In the genomic region with DNA sequence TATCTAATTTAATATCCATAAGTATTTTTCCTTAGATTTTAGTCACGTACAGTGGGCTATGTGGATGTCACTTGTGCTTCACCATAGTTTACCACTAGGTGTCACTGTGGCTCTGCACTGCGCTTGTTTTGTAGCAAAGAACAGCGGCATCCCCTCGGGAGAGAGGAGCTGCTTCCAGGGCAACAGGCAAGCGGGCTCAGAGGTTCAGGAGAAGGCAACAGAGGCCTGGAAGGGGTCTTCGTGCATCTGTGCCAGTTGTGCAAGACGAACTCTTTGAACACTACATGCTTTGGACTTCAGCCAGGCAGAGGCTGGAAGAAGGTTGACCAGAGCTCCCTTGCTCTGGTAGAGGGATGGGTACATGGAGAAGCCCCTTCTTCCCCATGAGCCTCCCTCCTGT, we compare ENCODE assay signal across 8 cellular contexts. TPM values are rescaled to one million over a fixed set of nuclear protein-coding genes. Genes with fewer than 3 reads are reported as not detected.
DNase-seq lines count a peak whose midpoint lies in the region; ATAC-seq and TF ChIP-seq lines count a peak whose summit lies in the region.

No MANE protein-coding gene starts in this region.

- intact Hi-C loops in posterior vena cava (cut with DNase I), result loop anchor here (2.0 to 5.0 kb wide), 3 partner anchors 52 to 187 kb away; a partner anchor contains a TSS

- H3K4me3 ChIP-seq in AG04449 (ENCODE audit: low read depth, low read length), result no peak overlapping the region
- no peak overlapping the region for H3K4me3 ChIP-seq in NB4 (ENCODE audit: low read depth, low read length)

- DNase-seq in AG04449 (ENCODE audit: low read depth, low spot score) (no peak), NB4 (ENCODE audit: low read depth) (peak; percentile 86), glomerular visceral epithelial cell (ENCODE audit: extremely low spot score) (peak; percentile 80), posterior vena cava (ENCODE audit: low spot score) (peak; percentile 91)
- DNase-seq in activated naive CD4-positive, alpha-beta T cell treated with anti-CD3 and anti-CD28 coated beads, Interleukin-2, amount 10 ng/mL, durations not matched to agents 7 days and 5 days, result peak; percentile 82

- peaks cover 34% of the 10 kb centered on the region for H3K27me3 Mint-ChIP-seq in activated naive CD4-positive, alpha-beta T cell treated with anti-CD3 and anti-CD28 coated beads, Interleukin-2, amount 10 ng/mL, durations not matched to agents 7 days and 5 days

- ATAC-seq in GM18907 (IDR thresholded peaks at IDR 0.05; ENCODE audit: unreplicated experiment) (peak; percentile 60), SK-N-SH treated with all-trans-retinoic acid at 6 μM for 48 hours (peak; percentile 86), GM21390 (IDR thresholded peaks at IDR 0.05; ENCODE audit: unreplicated experiment) (no peak)

- CTCF ChIA-PET in AG04449 (lab: Yijun Ruan, JAX), result interaction anchor here (0.7 to 15.7 kb wide), 56 partner anchors 10 to 739 kb away, joined by 3 to 398 read pairs (median 4); a partner anchor contains a TSS
- CTCF ChIA-PET in activated naive CD4-positive, alpha-beta T cell treated with anti-CD3 and anti-CD28 coated beads, Interleukin-2, amount 10 ng/mL, durations not matched to agents 7 days and 5 days (lab: Charles Lee), result interaction anchor here (0.6 to 18.5 kb wide), 40 partner anchors 10 to 440 kb away, joined by 3 to 273 read pairs (median 5); a partner anchor contains a TSS

- POLR2A ChIA-PET in AG04449 (lab: Yijun Ruan, JAX), result interaction anchor here (0.5 to 1.2 kb wide), 4 partner anchors 34 to 251 kb away, joined by 3 to 4 read pairs (median 3); a partner anchor contains a TSS

- no peak overlapping the region for H3K27ac Mint-ChIP-seq in activated naive CD4-positive, alpha-beta T cell treated with anti-CD3 and anti-CD28 coated beads, Interleukin-2, amount 10 ng/mL, durations not matched to agents 7 days and 5 days

- no peaks in the 10 kb centered on the region for H3K9me3 Mint-ChIP-seq in activated naive CD4-positive, alpha-beta T cell treated with anti-CD3 and anti-CD28 coated beads, Interleukin-2, amount 10 ng/mL, durations not matched to agents 7 days and 5 days

- peak; percentile 77 for TF ChIP-seq CTCF in AG04449 (IDR thresholded peaks at IDR 0.05; ENCODE audit: insufficient read depth, low read length, missing control alignments)
- peak; percentile 90 for TF ChIP-seq CTCF in NB4 (IDR thresholded peaks at IDR 0.05; ENCODE audit: low read depth, low read length)

- no peak for TF ChIP-seq POLR2A in NB4 (IDR thresholded peaks at IDR 0.05; ENCODE audit: extremely low read depth, insufficient read length)

- no peaks in the 10 kb centered on the region for H3K36me3 Mint-ChIP-seq in activated naive CD4-positive, alpha-beta T cell treated with anti-CD3 and anti-CD28 coated beads, Interleukin-2, amount 10 ng/mL, durations not matched to agents 7 days and 5 days

- no peak overlapping the region for H3K4me3 Mint-ChIP-seq in activated naive CD4-positive, alpha-beta T cell treated with anti-CD3 and anti-CD28 coated beads, Interleukin-2, amount 10 ng/mL, durations not matched to agents 7 days and 5 days

- H3K4me1 Mint-ChIP-seq in activated naive CD4-positive, alpha-beta T cell treated with anti-CD3 and anti-CD28 coated beads, Interleukin-2, amount 10 ng/mL, durations not matched to agents 7 days and 5 days, result peaks cover 59% of the 10 kb centered on the region

TF ChIP-seq in SK-N-SH treated with all-trans-retinoic acid at 6 μM for 48 hours, 23 proteins besides CTCF, POLR2A, EP300 and RAD21 (continues in another document):
- no peak for TF ChIP-seq TOX (CRISPR knock-in tag; IDR thresholded peaks at IDR 0.05; ENCODE audit: borderline replicate concordance)
- TF ChIP-seq RARB (CRISPR knock-in tag; IDR thresholded peaks at IDR 0.05), result no peak
- no peak for TF ChIP-seq BACH2 (CRISPR knock-in tag; IDR thresholded peaks at IDR 0.05; ENCODE audit: borderline replicate concordance)
- TF ChIP-seq ZNF565 (CRISPR knock-in tag; conservative IDR thresholded peaks at IDR 0.05; ENCODE audit: low read depth), result no peak
- TF ChIP-seq, protein P1, sequence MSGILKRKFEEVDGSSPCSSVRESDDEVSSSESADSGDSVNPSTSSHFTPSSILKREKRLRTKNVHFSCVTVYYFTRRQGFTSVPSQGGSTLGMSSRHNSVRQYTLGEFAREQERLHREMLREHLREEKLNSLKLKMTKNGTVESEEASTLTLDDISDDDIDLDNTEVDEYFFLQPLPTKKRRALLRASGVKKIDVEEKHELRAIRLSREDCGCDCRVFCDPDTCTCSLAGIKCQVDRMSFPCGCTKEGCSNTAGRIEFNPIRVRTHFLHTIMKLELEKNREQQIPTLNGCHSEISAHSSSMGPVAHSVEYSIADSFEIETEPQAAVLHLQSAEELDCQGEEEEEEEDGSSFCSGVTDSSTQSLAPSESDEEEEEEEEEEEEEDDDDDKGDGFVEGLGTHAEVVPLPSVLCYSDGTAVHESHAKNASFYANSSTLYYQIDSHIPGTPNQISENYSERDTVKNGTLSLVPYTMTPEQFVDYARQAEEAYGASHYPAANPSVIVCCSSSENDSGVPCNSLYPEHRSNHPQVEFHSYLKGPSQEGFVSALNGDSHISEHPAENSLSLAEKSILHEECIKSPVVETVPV (CRISPR knock-in tag; IDR thresholded peaks at IDR 0.05), result no peak
- TF ChIP-seq SNAI2 (CRISPR knock-in tag; IDR thresholded peaks at IDR 0.05), result no peak
- no peak for TF ChIP-seq ZNF8 (CRISPR knock-in tag; IDR thresholded peaks at IDR 0.05)
- TF ChIP-seq PPARA (CRISPR knock-in tag; IDR thresholded peaks at IDR 0.05; ENCODE audit: borderline replicate concordance), result no peak
- TF ChIP-seq ZFP3 (CRISPR knock-in tag; IDR thresholded peaks at IDR 0.05), result no peak
- TF ChIP-seq, protein P2, sequence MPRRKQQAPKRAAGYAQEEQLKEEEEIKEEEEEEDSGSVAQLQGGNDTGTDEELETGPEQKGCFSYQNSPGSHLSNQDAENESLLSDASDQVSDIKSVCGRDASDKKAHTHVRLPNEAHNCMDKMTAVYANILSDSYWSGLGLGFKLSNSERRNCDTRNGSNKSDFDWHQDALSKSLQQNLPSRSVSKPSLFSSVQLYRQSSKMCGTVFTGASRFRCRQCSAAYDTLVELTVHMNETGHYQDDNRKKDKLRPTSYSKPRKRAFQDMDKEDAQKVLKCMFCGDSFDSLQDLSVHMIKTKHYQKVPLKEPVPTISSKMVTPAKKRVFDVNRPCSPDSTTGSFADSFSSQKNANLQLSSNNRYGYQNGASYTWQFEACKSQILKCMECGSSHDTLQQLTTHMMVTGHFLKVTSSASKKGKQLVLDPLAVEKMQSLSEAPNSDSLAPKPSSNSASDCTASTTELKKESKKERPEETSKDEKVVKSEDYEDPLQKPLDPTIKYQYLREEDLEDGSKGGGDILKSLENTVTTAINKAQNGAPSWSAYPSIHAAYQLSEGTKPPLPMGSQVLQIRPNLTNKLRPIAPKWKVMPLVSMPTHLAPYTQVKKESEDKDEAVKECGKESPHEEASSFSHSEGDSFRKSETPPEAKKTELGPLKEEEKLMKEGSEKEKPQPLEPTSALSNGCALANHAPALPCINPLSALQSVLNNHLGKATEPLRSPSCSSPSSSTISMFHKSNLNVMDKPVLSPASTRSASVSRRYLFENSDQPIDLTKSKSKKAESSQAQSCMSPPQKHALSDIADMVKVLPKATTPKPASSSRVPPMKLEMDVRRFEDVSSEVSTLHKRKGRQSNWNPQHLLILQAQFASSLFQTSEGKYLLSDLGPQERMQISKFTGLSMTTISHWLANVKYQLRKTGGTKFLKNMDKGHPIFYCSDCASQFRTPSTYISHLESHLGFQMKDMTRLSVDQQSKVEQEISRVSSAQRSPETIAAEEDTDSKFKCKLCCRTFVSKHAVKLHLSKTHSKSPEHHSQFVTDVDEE (CRISPR knock-in tag; IDR thresholded peaks at IDR 0.05), result no peak
- TF ChIP-seq ZFP30 (CRISPR knock-in tag; IDR thresholded peaks at IDR 0.05), result no peak
- TF ChIP-seq ZC3H10 (CRISPR knock-in tag; IDR thresholded peaks at IDR 0.05), result no peak
- TF ChIP-seq, protein P3, sequence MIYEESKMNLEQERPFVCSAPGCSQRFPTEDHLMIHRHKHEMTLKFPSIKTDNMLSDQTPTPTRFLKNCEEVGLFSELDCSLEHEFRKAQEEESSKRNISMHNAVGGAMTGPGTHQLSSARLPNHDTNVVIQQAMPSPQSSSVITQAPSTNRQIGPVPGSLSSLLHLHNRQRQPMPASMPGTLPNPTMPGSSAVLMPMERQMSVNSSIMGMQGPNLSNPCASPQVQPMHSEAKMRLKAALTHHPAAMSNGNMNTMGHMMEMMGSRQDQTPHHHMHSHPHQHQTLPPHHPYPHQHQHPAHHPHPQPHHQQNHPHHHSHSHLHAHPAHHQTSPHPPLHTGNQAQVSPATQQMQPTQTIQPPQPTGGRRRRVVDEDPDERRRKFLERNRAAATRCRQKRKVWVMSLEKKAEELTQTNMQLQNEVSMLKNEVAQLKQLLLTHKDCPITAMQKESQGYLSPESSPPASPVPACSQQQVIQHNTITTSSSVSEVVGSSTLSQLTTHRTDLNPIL (CRISPR knock-in tag; IDR thresholded peaks at IDR 0.05; ENCODE audit: low read depth), result no peak
- no peak for TF ChIP-seq OSR1 (CRISPR knock-in tag; IDR thresholded peaks at IDR 0.05)
- no peak for TF ChIP-seq ESRRG (CRISPR knock-in tag; IDR thresholded peaks at IDR 0.05)
- no peak for TF ChIP-seq GLIS3 (CRISPR knock-in tag; IDR thresholded peaks at IDR 0.05)
- TF ChIP-seq, protein P4, sequence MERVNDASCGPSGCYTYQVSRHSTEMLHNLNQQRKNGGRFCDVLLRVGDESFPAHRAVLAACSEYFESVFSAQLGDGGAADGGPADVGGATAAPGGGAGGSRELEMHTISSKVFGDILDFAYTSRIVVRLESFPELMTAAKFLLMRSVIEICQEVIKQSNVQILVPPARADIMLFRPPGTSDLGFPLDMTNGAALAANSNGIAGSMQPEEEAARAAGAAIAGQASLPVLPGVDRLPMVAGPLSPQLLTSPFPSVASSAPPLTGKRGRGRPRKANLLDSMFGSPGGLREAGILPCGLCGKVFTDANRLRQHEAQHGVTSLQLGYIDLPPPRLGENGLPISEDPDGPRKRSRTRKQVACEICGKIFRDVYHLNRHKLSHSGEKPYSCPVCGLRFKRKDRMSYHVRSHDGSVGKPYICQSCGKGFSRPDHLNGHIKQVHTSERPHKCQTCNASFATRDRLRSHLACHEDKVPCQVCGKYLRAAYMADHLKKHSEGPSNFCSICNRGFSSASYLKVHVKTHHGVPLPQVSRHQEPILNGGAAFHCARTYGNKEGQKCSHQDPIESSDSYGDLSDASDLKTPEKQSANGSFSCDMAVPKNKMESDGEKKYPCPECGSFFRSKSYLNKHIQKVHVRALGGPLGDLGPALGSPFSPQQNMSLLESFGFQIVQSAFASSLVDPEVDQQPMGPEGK (CRISPR knock-in tag; IDR thresholded peaks at IDR 0.05; ENCODE audit: borderline replicate concordance), result no peak
- no peak for TF ChIP-seq ZNF70 (CRISPR knock-in tag; IDR thresholded peaks at IDR 0.05)
- TF ChIP-seq ARNTL (CRISPR knock-in tag; IDR thresholded peaks at IDR 0.05; ENCODE audit: borderline replicate concordance, low read depth), result no peak

RNA-seq across cellular contexts. Expression of a gene that starts 20.6 kb away (rescaled TPM):
- 10 to 100 TPM; 21.3 to 26.2 TPM for total RNA-seq in posterior vena cava

RNA-seq across cellular contexts. Expression of a gene that starts 51.4 kb away (rescaled TPM):
- total RNA-seq in posterior vena cava, result 10 to 100 TPM in 1 of 2 donors, 1 to 10 TPM in 1; 9.9 to 16.3 TPM
